ENCODE assay signal across 8 cellular contexts in genomic region chr7:103073989-103074518, GRCh38. TPM values are rescaled to one million over a fixed set of nuclear protein-coding genes. Genes with fewer than 3 reads are reported as not detected.
DNase-seq lines count a peak whose midpoint lies in the region; ATAC-seq and TF ChIP-seq lines count a peak whose summit lies in the region.

No MANE protein-coding gene starts in this region.

- H3K4me3 ChIP-seq in H7 (ENCODE audit: insufficient read depth, low read depth, low read length) (peak overlapping the region; percentile 78), PC-9 (peak overlapping the region; percentile 92)

- H3K9me3 ChIP-seq in PC-9 (ENCODE audit: insufficient read depth, low read depth): no peaks in the 10 kb centered on the region

- H3K4me2 ChIP-seq in PC-9: peak overlapping the region; percentile 90

- no peaks in the 10 kb centered on the region for H3K9me3 Mint-ChIP-seq in endothelial cell (ENCODE audit: unreplicated experiment)

- H3K27ac Mint-ChIP-seq in endothelial cell (ENCODE audit: unreplicated experiment): peak overlapping the region; percentile 85

- peaks cover 26% of the 10 kb centered on the region for H3K4me1 ChIP-seq in PC-9 (replicated peaks; ENCODE audit: insufficient read depth)

- peak overlapping the region; percentile 72 for H3K27ac ChIP-seq in PC-9

- TF ChIP-seq CTCF in PC-9 (conservative IDR thresholded peaks at IDR 0.05) (no peak), endothelial cell (IDR thresholded peaks at IDR 0.05; ENCODE audit: unreplicated experiment) (no peak), omental fat pad (IDR thresholded peaks at IDR 0.05) (no peak)

- H3K4me1 Mint-ChIP-seq in endothelial cell (ENCODE audit: unreplicated experiment): peaks cover 26% of the 10 kb centered on the region

- H3K9me2 ChIP-seq in PC-9 (ENCODE audit: insufficient read depth): no peaks in the 10 kb centered on the region

- intact Hi-C loops in PC-9 (cut with micrococcal nuclease; ENCODE audit: unreplicated experiment): loop anchor here (2.0 to 10.0 kb wide), 3 partner anchors 75 to 329 kb away; partner anchors contain the start of genes FAM185A and NAPEPLD

- H4K20me1 ChIP-seq in PC-9 (ENCODE audit: insufficient read depth): no peaks in the 10 kb centered on the region

- H3K27me3 ChIP-seq in H7 (ENCODE audit: control insufficient read depth, insufficient read depth, low read length): no peaks in the 10 kb centered on the region
- H3K27me3 ChIP-seq in PC-9 (ENCODE audit: insufficient read depth, low read depth): no peaks in the 10 kb centered on the region

- H3K36me3 ChIP-seq in H7 (replicated peaks; ENCODE audit: control insufficient read depth, insufficient read depth, low read length) (no peaks in the 10 kb centered on the region), PC-9 (ENCODE audit: low read depth) (no peaks in the 10 kb centered on the region)

- POLR2A ChIA-PET in PC-9 (lab: Charles Lee; ENCODE audit: unreplicated experiment): interaction anchor here (0.5 to 1.4 kb wide), 2 partner anchors 324 to 325 kb away, joined by 3 to 5 read pairs; partner anchors contain the start of gene FAM185A

- CTCF ChIA-PET in PC-9 (lab: Charles Lee): interaction anchor here (0.6 to 1.0 kb wide), 2 partner anchors 183 to 326 kb away, joined by 4 to 7 read pairs; partner anchors contain the start of gene FAM185A

- H3K27me3 Mint-ChIP-seq in endothelial cell (ENCODE audit: unreplicated experiment): peaks cover 13% of the 10 kb centered on the region

- ATAC-seq in omental fat pad (ENCODE audit: low FRiP score): peak; percentile 37
- no peak for ATAC-seq in HG03025 (IDR thresholded peaks at IDR 0.05; ENCODE audit: low FRiP score, unreplicated experiment)

- peaks cover 12% of the 10 kb centered on the region for H3K36me3 Mint-ChIP-seq in endothelial cell (ENCODE audit: low read depth, unreplicated experiment)

- peaks cover 22% of the 10 kb centered on the region; the same call in 1 of the 2 replicates for H3F3A ChIP-seq in PC-9 (ENCODE audit: insufficient read depth, low read depth)

- peak overlapping the region; percentile 87 for H2AFZ ChIP-seq in PC-9

- H3K4me3 Mint-ChIP-seq in endothelial cell (ENCODE audit: unreplicated experiment): peak overlapping the region; percentile 96

- BruUV-seq in PC-9 (replicated peaks; lab: Mats Ljungman, UMichigan): TSS peak; percentile 41

- DNase-seq in H7 (peak; percentile 26), PC-9 (peak in 1 of 2 experiments; percentile 48), endothelial cell (ENCODE audit: low spot score) (peak; percentile 12), omental fat pad (ENCODE audit: low spot score) (no peak), NCI-H2029 treated with DMSO at 0.1 percent for 48 hours (lab: John Stamatoyannopoulos, UW) (no peak), cerebellar cortex (ENCODE audit: low spot score) (no peak)
- DNase-seq in central memory CD4-positive, alpha-beta T cell: no peak

- peaks cover 37% of the 10 kb centered on the region for H3K79me2 ChIP-seq in PC-9 (ENCODE audit: low read depth)

RNA-seq across cellular contexts. Expression of gene FBXL13, which starts 0.5 kb away (rescaled TPM):
- total RNA-seq in H7 (2014; rRNA removed; shearing (Covaris generic)): 0.97 and 1.3 TPM in 2 replicates
- total RNA-seq in PC-9 (2021): 10.4 and 19.4 TPM in 2 replicates
- total RNA-seq in endothelial cell (ENCODE audit: unreplicated experiment): 3.4 TPM
- total RNA-seq in omental fat pad: 1 to 10 TPM; 2.1 to 4.9 (median 3.4) TPM

RNA-seq across cellular contexts. Expression of gene ARMC10, which starts 0.9 kb away (rescaled TPM):
- 30.1 and 36.9 TPM in 2 replicates for total RNA-seq in H7 (2014; rRNA removed; shearing (Covaris generic))
- total RNA-seq in PC-9 (2021) (53.3 and 66.0 TPM in 2 replicates), endothelial cell (ENCODE audit: unreplicated experiment) (26.0 TPM), omental fat pad (10 to 100 TPM; 28.7 to 44.0 (median 33.9) TPM)

Comparison
In these comparisons a context has a peak if more than half of its experiments do, and no peak if none do; other contexts are left out.
1. DNase-seq: peak in H7 (single experiment) and endothelial cell (single experiment); none in omental fat pad (single experiment), NCI-H2029 treated with DMSO at 0.1 percent for 48 hours (single experiment), cerebellar cortex (single experiment) and central memory CD4-positive, alpha-beta T cell (single experiment).